ENCODE assay signal across 8 cellular contexts in the genomic region with DNA sequence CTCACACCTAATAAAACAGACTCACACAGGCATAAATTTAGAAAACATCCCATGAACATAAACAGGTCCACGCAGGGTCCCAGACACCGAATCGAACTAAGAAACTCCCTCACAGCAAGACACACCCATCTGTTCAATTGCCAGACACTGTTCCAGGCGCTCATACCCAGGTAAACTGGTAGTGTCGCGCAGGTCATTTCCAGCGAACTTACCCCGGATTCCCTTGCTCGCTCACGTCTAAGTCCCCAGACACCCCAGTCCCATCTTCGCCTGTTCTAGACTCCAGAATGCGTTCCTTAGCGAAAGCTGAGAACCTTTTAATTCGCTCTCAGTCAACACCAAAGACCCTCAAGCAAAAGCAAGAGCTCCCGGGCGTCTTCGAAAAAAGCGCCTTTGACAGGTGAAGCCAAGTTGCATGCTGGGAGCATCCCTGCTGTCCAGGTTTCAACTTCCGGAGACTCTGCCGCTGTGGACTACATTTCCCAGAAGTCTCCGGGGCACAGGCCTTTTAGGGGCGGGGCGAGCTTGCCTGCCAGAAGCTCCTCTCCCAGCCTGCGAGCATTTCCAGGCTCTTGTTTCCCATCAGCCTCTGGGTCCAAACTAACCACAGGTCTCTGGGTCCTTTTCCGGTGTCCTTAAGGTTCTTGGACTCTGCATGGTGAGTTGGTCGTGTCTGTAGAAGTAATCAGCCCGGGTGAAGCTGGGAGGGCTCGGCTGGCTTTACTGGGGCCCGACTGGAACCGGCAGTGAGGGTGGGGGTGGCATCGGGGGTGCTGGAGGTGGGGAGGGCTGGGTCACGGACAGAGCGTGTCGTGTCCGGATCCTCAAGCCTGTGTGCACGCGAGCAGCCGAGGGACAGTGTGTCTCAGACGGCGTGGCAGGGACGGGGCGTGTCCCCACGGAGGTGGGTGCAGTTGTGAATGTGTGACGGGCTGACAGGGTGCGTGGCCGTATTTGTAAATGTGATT. TPM values are rescaled to one million over a fixed set of nuclear protein-coding genes. Genes with fewer than 3 reads are reported as not detected.
DNase-seq lines count a peak whose midpoint lies in the region; ATAC-seq and TF ChIP-seq lines count a peak whose summit lies in the region.

Gene ZNF283 (plus strand): TSS at position 535 of the 968 bp plus-strand sequence. CDS start 6,184 bp downstream, outside the sequence.

- peaks cover 39% of the 10 kb centered on the region for H3K36me3 Mint-ChIP-seq in activated CD4-positive, alpha-beta T cell treated with anti-CD3 and anti-CD28 coated beads, Interleukin-2, amount 10 ng/mL, durations not matched to agents 7 days and 5 days (ENCODE audit: low read depth)

- peaks cover 0 to 13% of the 10 kb centered on the region in 2 donors for H3K27me3 ChIP-seq in left lung

- H3K27ac Mint-ChIP-seq in activated CD4-positive, alpha-beta T cell treated with anti-CD3 and anti-CD28 coated beads, Interleukin-2, amount 10 ng/mL, durations not matched to agents 7 days and 5 days = peak within 1 kb of the TSS; percentile 77

- H3K9me3 Mint-ChIP-seq in activated CD4-positive, alpha-beta T cell treated with anti-CD3 and anti-CD28 coated beads, Interleukin-2, amount 10 ng/mL, durations not matched to agents 7 days and 5 days = peaks cover 25% of the 10 kb centered on the region

- CTCF ChIA-PET in activated CD4-positive, alpha-beta T cell treated with anti-CD3 and anti-CD28 coated beads, Interleukin-2, amount 10 ng/mL, durations not matched to agents 7 days and 5 days (lab: Charles Lee) = no interaction called here

- H3K9me3 ChIP-seq in left lung = peaks cover 0 to 17% of the 10 kb centered on the region in 2 donors

- ATAC-seq in HG03342 (IDR thresholded peaks at IDR 0.05; ENCODE audit: unreplicated experiment) = peak; percentile 89
- ATAC-seq in left lung = peak; percentile 100

- H3K4me1 ChIP-seq in left lung = peaks cover 6 to 14% of the 10 kb centered on the region in 2 donors

- intact Hi-C loops in left lung (cut with DNase I) = no loop called here

- H3K4me3 ChIP-seq in left lung = peak within 1 kb of the TSS; percentile 66 to 71

- POLR2A ChIA-PET in activated CD4-positive, alpha-beta T cell treated with anti-CD3 and anti-CD28 coated beads, Interleukin-2, amount 10 ng/mL, durations not matched to agents 7 days and 5 days (lab: Charles Lee) = no interaction called here

- H3K4me1 Mint-ChIP-seq in activated CD4-positive, alpha-beta T cell treated with anti-CD3 and anti-CD28 coated beads, Interleukin-2, amount 10 ng/mL, durations not matched to agents 7 days and 5 days = peaks cover 19% of the 10 kb centered on the region

- TF ChIP-seq POLR2A in GM18526 (IDR thresholded peaks at IDR 0.05; ENCODE audit: extremely low read depth, insufficient read length) = peak; percentile 23

- H3K27me3 Mint-ChIP-seq in activated CD4-positive, alpha-beta T cell treated with anti-CD3 and anti-CD28 coated beads, Interleukin-2, amount 10 ng/mL, durations not matched to agents 7 days and 5 days = peaks cover 9% of the 10 kb centered on the region

- peak within 1 kb of the TSS in 1 of 2 donors; percentile 64 for H3K27ac ChIP-seq in left lung

- DNase-seq in A172 (ENCODE audit: low spot score) (peak; percentile 82), NCI-H524 treated with DMSO at 0.1 percent for 48 hours (lab: John Stamatoyannopoulos, UW) (peak; percentile 52), dermis microvascular lymphatic vessel endothelial cell (ENCODE audit: low read depth in 2 of 2) (peak; percentile 67 to 83), left lung (peak; percentile 91 to 93)
- DNase-seq in activated CD4-positive, alpha-beta T cell treated with anti-CD3 and anti-CD28 coated beads, Interleukin-2, amount 10 ng/mL, durations not matched to agents 7 days and 5 days = peak; percentile 84
- peak; percentile 86 to 87 for DNase-seq in stimulated activated CD4-positive, alpha-beta T cell treated with anti-CD3 and anti-CD28 coated beads, Interleukin-2, amount 100 ng/mL, for 24 hours

- peaks cover 0 to 35% of the 10 kb centered on the region in 2 donors for H3K36me3 ChIP-seq in left lung

- peak within 1 kb of the TSS; percentile 83 for H3K4me3 Mint-ChIP-seq in activated CD4-positive, alpha-beta T cell treated with anti-CD3 and anti-CD28 coated beads, Interleukin-2, amount 10 ng/mL, durations not matched to agents 7 days and 5 days

- TF ChIP-seq CTCF in left lung (IDR thresholded peaks at IDR 0.05) = no peak

RNA-seq across cellular contexts. Expression of gene ZNF283, which starts in this region (rescaled TPM):
- 4.7 and 5.2 TPM in 2 replicates for total RNA-seq in A172 (2014; rRNA removed; shearing (Covaris generic))
- 1 to 10 TPM; 6.1 to 7.4 TPM for total RNA-seq in activated CD4-positive, alpha-beta T cell treated with anti-CD3 and anti-CD28 coated beads, Interleukin-2, amount 10 ng/mL, durations not matched to agents 7 days and 5 days
- total RNA-seq in dermis microvascular lymphatic vessel endothelial cell = 5.7 and 8.3 TPM in 2 replicates
- total RNA-seq in left lung = 10 to 100 TPM in 1 of 2 donors, 1 to 10 TPM in 1; 8.1 to 10.4 TPM
